11 cellular contexts compared by ENCODE assay signal in the genomic region with DNA sequence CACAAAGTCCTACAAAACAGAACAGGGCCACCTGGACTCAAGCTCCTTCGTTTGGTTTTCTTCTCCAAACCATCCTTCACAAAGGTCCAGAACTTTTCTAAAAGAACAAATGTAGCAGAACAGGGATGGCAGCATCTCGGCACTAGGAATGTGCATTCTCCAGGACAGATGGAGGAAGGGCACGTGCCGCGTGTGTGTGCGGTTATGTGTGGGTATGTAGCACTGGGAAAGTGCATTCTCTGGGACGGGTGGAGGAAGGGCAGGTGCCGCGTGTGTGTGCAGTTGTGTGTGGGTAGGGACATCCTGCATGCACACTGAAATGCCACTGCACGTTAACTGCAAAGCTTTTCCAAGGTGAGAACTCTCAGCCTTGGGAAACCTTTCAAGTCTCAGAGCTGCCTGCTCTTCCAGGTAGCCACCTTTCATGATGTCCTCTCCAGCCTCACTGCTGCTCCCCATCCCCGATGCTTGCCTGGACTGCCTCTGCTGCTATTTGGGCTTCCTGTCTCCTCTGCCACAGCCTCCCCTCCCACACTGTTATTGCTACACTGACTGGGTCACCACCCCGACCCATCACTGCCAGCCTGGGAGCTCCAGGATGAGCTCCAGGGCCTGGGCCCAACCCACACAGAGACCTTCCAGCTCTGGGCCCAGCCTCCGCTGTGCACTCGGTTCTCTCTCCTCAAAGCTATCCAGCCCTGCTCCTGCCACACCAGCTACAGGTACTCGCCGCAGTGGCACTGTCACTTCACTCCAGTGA. TPM values are rescaled to one million over a fixed set of nuclear protein-coding genes. Genes with fewer than 3 reads are reported as not detected.
A peak's percentile ranks its signal among the peaks of the same experiment; 100 is the strongest.
DNase-seq lines count a peak whose midpoint lies in the region; ATAC-seq and TF ChIP-seq lines count a peak whose summit lies in the region.
"Had no signal": no experiment of that assay in that cellular context is flagged by ENCODE, and none has a peak within 500 bp of the region (broad histone marks: within the 10 kb centered on the region; RNA-seq: fewer than 3 reads in every experiment).

No MANE protein-coding gene starts in this region.

- H3K27me3 ChIP-seq in heart left ventricle = no peaks in the 10 kb centered on the region
- no peaks in the 10 kb centered on the region for H3K27me3 ChIP-seq in layer of hippocampus (ENCODE audit: control insufficient read depth, insufficient read depth, low read length)
- H3K27me3 ChIP-seq: SJSA1 had no signal

- H3K27me3 Mint-ChIP-seq in activated T-helper 2 cell treated with anti-CD3 and anti-CD28 coated beads, Interferon-gamma antibody, Interleukin-2, Interleukin-4, amounts not matched to agents 10 μg/mL and 5 μg/mL and 100 μg/mL, durations not matched to agents 14 hours and 24 hours and 36 hours (ENCODE audit: low read depth) = no peaks in the 10 kb centered on the region
- no peaks in the 10 kb centered on the region for H3K27me3 Mint-ChIP-seq in type B pancreatic cell

- H3K9me3 Mint-ChIP-seq in activated T-helper 2 cell treated with anti-CD3 and anti-CD28 coated beads, Interferon-gamma antibody, Interleukin-2, Interleukin-4, amounts not matched to agents 10 μg/mL and 5 μg/mL and 100 μg/mL, durations not matched to agents 14 hours and 24 hours and 36 hours = no peaks in the 10 kb centered on the region
- H3K9me3 Mint-ChIP-seq in type B pancreatic cell = no peaks in the 10 kb centered on the region

- no peak for ATAC-seq in heart left ventricle
- no peak for ATAC-seq in Right ventricle myocardium inferior
- no peak for ATAC-seq in activated CD4-positive, CD25-positive, alpha-beta regulatory T cell treated with anti-CD3 and anti-CD28 coated beads, Interleukin-2, amount 50 U/mL, for 24 hours
- no peak for ATAC-seq in GM19395 (IDR thresholded peaks at IDR 0.05; ENCODE audit: unreplicated experiment)

- H3K9me3 ChIP-seq in heart left ventricle = no peaks in the 10 kb centered on the region
- H3K9me3 ChIP-seq: SJSA1 had no signal

- H3K4me1 ChIP-seq in heart left ventricle = peaks cover 0 to 59% (median 30%) of the 10 kb centered on the region in 12 donors
- H3K4me1 ChIP-seq: SJSA1 had no signal

- intact Hi-C loops in heart left ventricle (cut with DNase I) (loop anchor here in 1 of 10 donors (5.0 kb wide), 1 partner anchor 64 kb away; no protein-coding TSS in a partner anchor), Right ventricle myocardium inferior (cut with DNase I) (no loop called here)
- intact Hi-C loops in activated T-helper 2 cell treated with anti-CD3 and anti-CD28 coated beads, Interferon-gamma antibody, Interleukin-2, Interleukin-4, amounts not matched to agents 10 μg/mL and 5 μg/mL and 100 μg/mL, durations not matched to agents 14 hours and 24 hours and 36 hours (cut with micrococcal nuclease) = loop anchor here (5.0 kb wide), 1 partner anchor 201 kb away; no protein-coding TSS in a partner anchor

- H3K27ac ChIP-seq in heart left ventricle (peak overlapping the region in 8 of 12 donors; percentile 35 to 73 (median 58)), layer of hippocampus (ENCODE audit: low read depth, low read length) (peak overlapping the region; percentile 67)
- H3K27ac ChIP-seq: SJSA1 had no signal

- WGBS in heart left ventricle, 4 donors = 82 to 90% (median 87%) methylated on average over 16 of the region's 16 CpGs

- peaks cover 0 to 98% (median 95%) of the 10 kb centered on the region in 9 donors for H3K36me3 ChIP-seq in heart left ventricle

- TF ChIP-seq POLR2A in heart left ventricle (IDR thresholded peaks at IDR 0.05) = no peak

- H3K4me3 Mint-ChIP-seq in activated T-helper 2 cell treated with anti-CD3 and anti-CD28 coated beads, Interferon-gamma antibody, Interleukin-2, Interleukin-4, amounts not matched to agents 10 μg/mL and 5 μg/mL and 100 μg/mL, durations not matched to agents 14 hours and 24 hours and 36 hours (ENCODE audit: low read depth) = no peak overlapping the region
- no peak overlapping the region for H3K4me3 Mint-ChIP-seq in type B pancreatic cell

- TF ChIP-seq CTCF in heart left ventricle (IDR thresholded peaks at IDR 0.05) = no peak
- no peak for TF ChIP-seq CTCF in type B pancreatic cell (conservative IDR thresholded peaks at IDR 0.05)

- H3K36me3 Mint-ChIP-seq in activated T-helper 2 cell treated with anti-CD3 and anti-CD28 coated beads, Interferon-gamma antibody, Interleukin-2, Interleukin-4, amounts not matched to agents 10 μg/mL and 5 μg/mL and 100 μg/mL, durations not matched to agents 14 hours and 24 hours and 36 hours (ENCODE audit: low read depth) = peaks cover 91% of the 10 kb centered on the region
- H3K36me3 Mint-ChIP-seq in type B pancreatic cell = peaks cover 62% of the 10 kb centered on the region

- H3K4me3 ChIP-seq in heart left ventricle = no peak overlapping the region
- H3K4me3 ChIP-seq: SJSA1, smooth muscle cell had no signal

- H3K27ac Mint-ChIP-seq in activated T-helper 2 cell treated with anti-CD3 and anti-CD28 coated beads, Interferon-gamma antibody, Interleukin-2, Interleukin-4, amounts not matched to agents 10 μg/mL and 5 μg/mL and 100 μg/mL, durations not matched to agents 14 hours and 24 hours and 36 hours = peak overlapping the region; percentile 63
- peak overlapping the region; percentile 57 for H3K27ac Mint-ChIP-seq in type B pancreatic cell

- peaks cover 21% of the 10 kb centered on the region for H3K4me1 Mint-ChIP-seq in activated T-helper 2 cell treated with anti-CD3 and anti-CD28 coated beads, Interferon-gamma antibody, Interleukin-2, Interleukin-4, amounts not matched to agents 10 μg/mL and 5 μg/mL and 100 μg/mL, durations not matched to agents 14 hours and 24 hours and 36 hours (ENCODE audit: low read depth)
- peaks cover 23% of the 10 kb centered on the region for H3K4me1 Mint-ChIP-seq in type B pancreatic cell (ENCODE audit: unreplicated experiment)

- DNase-seq in heart left ventricle = no peak
- DNase-seq in Right ventricle myocardium inferior (ENCODE audit: missing footprints) = no peak
- DNase-seq in activated T-helper 2 cell treated with anti-CD3 and anti-CD28 coated beads, Interferon-gamma antibody, Interleukin-2, Interleukin-4, amounts not matched to agents 10 μg/mL and 5 μg/mL and 100 μg/mL, durations not matched to agents 14 hours and 24 hours and 36 hours (ENCODE audit: low spot score) = no peak
- DNase-seq in type B pancreatic cell (ENCODE audit: extremely low spot score, unreplicated experiment) = no peak
- DNase-seq in NCI-H1105 treated with DMSO at 0.1 percent for 48 hours (lab: John Stamatoyannopoulos, UW) = no peak
- DNase-seq: NCI-H146 had no signal

RNA-seq across cellular contexts. Expression of a gene that starts 47.6 kb away (rescaled TPM):
- total RNA-seq in heart left ventricle (100 to 1,000 TPM; 114 to 293 (median 161) TPM), Right ventricle myocardium inferior (203 TPM), type B pancreatic cell (ENCODE audit: low replicate concordance) (166 and 349 TPM in 2 replicates)
- polyA plus RNA-seq in heart left ventricle = 100 to 1,000 TPM; 121 to 541 TPM
- 204 and 206 TPM in 2 replicates for total RNA-seq in activated T-helper 2 cell treated with anti-CD3 and anti-CD28 coated beads, Interferon-gamma antibody, Interleukin-2, Interleukin-4, amounts not matched to agents 10 μg/mL and 5 μg/mL and 100 μg/mL, durations not matched to agents 14 hours and 24 hours and 36 hours
